In the genomic region with DNA sequence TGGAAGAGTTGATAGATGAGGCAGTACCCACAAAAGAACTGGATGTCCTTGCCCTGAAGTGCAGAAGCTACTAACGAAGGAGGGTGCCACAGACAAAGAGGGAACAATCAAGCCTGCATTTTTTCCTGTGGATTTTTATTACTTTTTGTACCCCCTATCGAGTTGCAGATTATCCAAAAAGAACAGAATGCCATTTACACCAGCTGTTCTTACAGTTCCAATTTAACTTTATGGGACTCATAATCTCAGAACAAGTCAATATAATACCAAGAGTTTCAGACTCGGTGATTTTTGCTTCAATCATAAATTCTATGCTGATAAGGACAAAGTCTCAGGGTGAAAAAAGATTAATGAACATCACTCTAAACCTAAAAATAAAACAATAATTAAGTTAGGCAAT, we compare ENCODE assay signal across 27 cellular contexts. TPM values are rescaled to one million over a fixed set of nuclear protein-coding genes. Genes with fewer than 3 reads are reported as not detected.
"Had no signal": no experiment of that assay in that cellular context is flagged by ENCODE, and none has a peak within 500 bp of the region (broad histone marks: within the 10 kb centered on the region; RNA-seq: fewer than 3 reads in every experiment).

No MANE protein-coding gene starts in this region.

- H3K36me3 ChIP-seq: adrenal gland, WERI-Rb-1 had no signal

- DNase-seq: activated CD4-positive, alpha-beta memory T cell treated with anti-CD3 and anti-CD28 coated beads, Interleukin-2, amount 10 ng/mL, durations not matched to agents 7 days and 5 days; activated CD4-positive, alpha-beta T cell treated with anti-CD3 and anti-CD28 coated beads for 36 hours; activated CD4-positive, alpha-beta T cell treated with anti-CD3 and anti-CD28 coated beads, Interleukin-2, amount 50 U/mL, for 1 hour; activated gamma-delta T cell; activated naive CD4-positive, alpha-beta T cell treated with anti-CD3 and anti-CD28 coated beads, Interleukin-2, amount 50 U/mL, for 16 hours; activated naive CD8-positive, alpha-beta T cell treated with anti-CD3 and anti-CD28 coated beads, Interleukin-2, amount 10 ng/mL, durations not matched to agents 7 days and 5 days; activated T-cell treated with anti-CD3 and anti-CD28 coated beads for 4 hours; activated T-cell treated with anti-CD3 and anti-CD28 coated beads, Interleukin-2, amount 50 U/mL, for 48 hours; adrenal gland; aorta; central memory CD4-positive, alpha-beta T cell; NCI-H1092; NCI-H1417; NCI-H1930; NCI-H2171; NCI-H2227 treated with DMSO at 0.1 percent for 48 hours; NCI-H526 treated with DMSO at 0.1 percent for 48 hours; NCI-H82; RPMI8226; T-helper 9 cell; WERI-Rb-1 had no signal

- ATAC-seq: activated CD4-positive, alpha-beta T cell treated with anti-CD3 and anti-CD28 coated beads for 36 hours; activated T-helper 17 cell treated with anti-CD3 and anti-CD28 coated beads, Interleukin-2, amount 50 U/mL, for 72 hours; Panc1; Right ventricle myocardium inferior had no signal

- H3K9ac ChIP-seq: KMS-11 had no signal

- H3K27ac ChIP-seq: adrenal gland, KMS-11, SJSA1, WERI-Rb-1 had no signal

- H3K27me3 ChIP-seq: adrenal gland, SJSA1 had no signal

- H3K4me3 ChIP-seq: adrenal gland, SJSA1 had no signal

- H3K9me3 ChIP-seq: adrenal gland, SJSA1 had no signal

- H3K4me2 ChIP-seq: KMS-11 had no signal

RNA-seq across cellular contexts. Expression of a gene that starts 4.0 kb away (rescaled TPM):
- total RNA-seq: activated CD4-positive, alpha-beta memory T cell treated with anti-CD3 and anti-CD28 coated beads, Interleukin-2, amount 10 ng/mL, durations not matched to agents 7 days and 5 days; activated naive CD8-positive, alpha-beta T cell treated with anti-CD3 and anti-CD28 coated beads, Interleukin-2, amount 10 ng/mL, durations not matched to agents 7 days and 5 days; OCI-LY7 had no signal
